In the genomic region with DNA sequence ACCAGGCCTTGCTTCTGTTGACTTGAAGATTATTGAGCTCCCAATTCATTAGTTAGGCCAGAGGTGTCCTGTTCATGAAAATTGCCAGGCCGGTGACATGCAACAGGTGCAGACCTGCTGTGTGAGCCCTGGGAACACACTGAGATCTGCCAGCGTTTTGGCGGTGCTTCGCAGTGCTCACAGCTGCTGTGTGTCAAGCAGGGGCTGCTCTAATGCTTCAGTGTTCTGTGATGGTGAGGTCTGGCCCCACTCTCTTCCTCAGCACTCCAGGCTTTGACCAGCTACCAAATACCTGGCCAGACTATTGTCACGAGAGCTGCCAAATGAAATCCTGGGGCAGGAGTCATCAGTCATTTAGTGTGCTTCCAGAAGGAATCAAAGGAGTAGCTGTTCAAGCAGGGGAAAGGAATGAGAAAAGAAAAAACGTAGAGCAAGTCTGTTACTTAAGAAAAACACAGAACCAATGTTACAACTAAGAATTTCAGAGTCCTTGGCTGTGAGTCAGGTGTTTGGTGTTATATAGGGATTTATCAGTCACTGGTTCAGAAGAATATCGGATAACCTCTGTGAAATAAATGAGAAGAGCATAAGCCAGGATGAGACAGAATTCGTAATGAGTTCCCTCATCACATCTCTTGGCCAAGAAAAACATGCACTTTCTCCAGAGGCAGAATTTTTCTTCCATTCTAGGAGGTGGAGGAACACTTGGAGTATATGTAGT, we compare ENCODE assay signal across 12 cellular contexts.
DNase-seq lines count a peak whose midpoint lies in the region; ATAC-seq and TF ChIP-seq lines count a peak whose summit lies in the region.
"Had no signal": no experiment of that assay in that cellular context is flagged by ENCODE, and none has a peak within 500 bp of the region (broad histone marks: within the 10 kb centered on the region; RNA-seq: fewer than 3 reads in every experiment).

No MANE protein-coding gene starts in this region.

- TF ChIP-seq POLR2A in gastroesophageal sphincter (IDR thresholded peaks at IDR 0.05) = no peak

- ATAC-seq in gastroesophageal sphincter (peak; percentile 65), GM21576 (IDR thresholded peaks at IDR 0.05; ENCODE audit: unreplicated experiment) (no peak), PC-3 (no peak)

- peak; percentile 45 for DNase-seq in G401 (ENCODE audit: low spot score)
- no peak for DNase-seq in ascending aorta (ENCODE audit: low spot score in 2 of 2)
- peak; percentile 37 for DNase-seq in renal cortical epithelial cell (ENCODE audit: low read depth)
- DNase-seq in NOMO-1 (lab: John Stamatoyannopoulos, UW; ENCODE audit: unreplicated experiment in 2 of 2) = no peak
- DNase-seq in GM13977 (ENCODE audit: low spot score) = no peak
- DNase-seq in PC-3 = no peak
- DNase-seq: foreskin melanocyte; RPMI8226; stimulated activated CD4-positive, alpha-beta T cell treated with anti-CD3 and anti-CD28 coated beads, Interleukin-1b, Interleukin-23, amount 100 ng/mL, for 48 hours; testis had no signal

- intact Hi-C loops in ascending aorta (cut with DNase I) = loop anchor here (2.0 kb wide), 1 partner anchor 15 kb away; no protein-coding TSS in a partner anchor
- intact Hi-C loops in PC-3 (cut with micrococcal nuclease) = no loop called here

- CTCF ChIA-PET in PC-3 (lab: Charles Lee) = no interaction called here

- no peak for TF ChIP-seq EP300 in gastroesophageal sphincter (IDR thresholded peaks at IDR 0.05)

- H3F3A ChIP-seq in PC-3 (ENCODE audit: low read length, unreplicated experiment) = no peaks in the 10 kb centered on the region

- H3K4me3 ChIP-seq in ascending aorta = peak overlapping the region; percentile 29 to 47
- peak overlapping the region; percentile 20 to 38 for H3K4me3 ChIP-seq in gastroesophageal sphincter
- no peak overlapping the region for H3K4me3 ChIP-seq in PC-3 (ENCODE audit: low read length)
- H3K4me3 ChIP-seq: testis had no signal

- H3K4me1 ChIP-seq in ascending aorta = peaks cover 0 to 6% of the 10 kb centered on the region in 2 donors
- H3K4me1 ChIP-seq in gastroesophageal sphincter = peaks cover 0 to 22% (median 0%) of the 10 kb centered on the region in 3 donors
- H3K4me1 ChIP-seq in PC-3 (ENCODE audit: insufficient read depth, low read length) = no peaks in the 10 kb centered on the region
- H3K4me1 ChIP-seq: testis had no signal

- H3K79me2 ChIP-seq in PC-3 (ENCODE audit: low read length) = no peaks in the 10 kb centered on the region

- H3K4me2 ChIP-seq in PC-3 (ENCODE audit: low read length) = no peak overlapping the region

- no peak overlapping the region for H2AFZ ChIP-seq in PC-3 (ENCODE audit: low read length)

- no TSS peak for BruUV-seq in PC-3 (replicated peaks; lab: Mats Ljungman, UMichigan)

- H3K36me3 ChIP-seq in ascending aorta (peaks cover 0 to 5% of the 10 kb centered on the region in 2 donors), gastroesophageal sphincter (peaks cover 0 to 20% of the 10 kb centered on the region in 2 donors), PC-3 (ENCODE audit: low read depth, low read length) (no peaks in the 10 kb centered on the region)

- H3K9ac ChIP-seq in PC-3 (ENCODE audit: low read length) = no peak overlapping the region

- H3K9me2 ChIP-seq in PC-3 (replicated peaks; ENCODE audit: low read length) = no peaks in the 10 kb centered on the region

- 12 to 29% methylated on average over 3 to 7 of the region's 8 CpGs for WGBS in gastroesophageal sphincter (ENCODE audit: low coverage in 1 of 2), 2 donors

- no peaks in the 10 kb centered on the region for H4K20me1 ChIP-seq in PC-3 (ENCODE audit: low read length)

- no peak for TF ChIP-seq CTCF in ascending aorta (IDR thresholded peaks at IDR 0.05)
- no peak for TF ChIP-seq CTCF in gastroesophageal sphincter (IDR thresholded peaks at IDR 0.05)
- TF ChIP-seq CTCF in GM13977 (IDR thresholded peaks at IDR 0.05; ENCODE audit: extremely low read depth, insufficient read depth, missing control alignments) = no peak
- TF ChIP-seq CTCF in PC-3 (conservative IDR thresholded peaks at IDR 0.05; ENCODE audit: low read depth, low read length) = no peak

- POLR2A ChIA-PET in PC-3 (lab: Charles Lee; ENCODE audit: unreplicated experiment) = no interaction called here

- H3K9me3 ChIP-seq in ascending aorta = no peaks in the 10 kb centered on the region
- no peaks in the 10 kb centered on the region for H3K9me3 ChIP-seq in gastroesophageal sphincter
- no peaks in the 10 kb centered on the region for H3K9me3 ChIP-seq in PC-3 (ENCODE audit: low read length)
- H3K9me3 ChIP-seq: testis had no signal

- H3K27ac ChIP-seq in ascending aorta (peak overlapping the region; percentile 56 to 61), gastroesophageal sphincter (peak overlapping the region; percentile 81 to 88 (median 82)), PC-3 (ENCODE audit: low read length) (no peak overlapping the region)
- H3K27ac ChIP-seq: testis had no signal

- in situ Hi-C loops in G401 (cut with HindIII; ENCODE audit: low sequenced_read_pairs) (no loop called here), GM13977 (cut with MboI; ENCODE audit: low pct_unique_long_range_greater_than_20kb, low sequenced_read_pairs, unreplicated experiment) (no loop called here)

- no peaks in the 10 kb centered on the region for H3K27me3 ChIP-seq in ascending aorta
- H3K27me3 ChIP-seq in gastroesophageal sphincter = no peaks in the 10 kb centered on the region
- no peaks in the 10 kb centered on the region for H3K27me3 ChIP-seq in PC-3 (ENCODE audit: low read length)
- H3K27me3 ChIP-seq: testis had no signal

Comparison
In these comparisons a context has a peak if more than half of its experiments do, and no peak if none do; other contexts are left out.
1. DNase-seq: peak in G401 (single experiment) and renal cortical epithelial cell (single experiment); none in ascending aorta (0 of 2), NOMO-1 (0 of 2), GM13977 (single experiment) and PC-3 (single experiment).